In the genomic region with DNA sequence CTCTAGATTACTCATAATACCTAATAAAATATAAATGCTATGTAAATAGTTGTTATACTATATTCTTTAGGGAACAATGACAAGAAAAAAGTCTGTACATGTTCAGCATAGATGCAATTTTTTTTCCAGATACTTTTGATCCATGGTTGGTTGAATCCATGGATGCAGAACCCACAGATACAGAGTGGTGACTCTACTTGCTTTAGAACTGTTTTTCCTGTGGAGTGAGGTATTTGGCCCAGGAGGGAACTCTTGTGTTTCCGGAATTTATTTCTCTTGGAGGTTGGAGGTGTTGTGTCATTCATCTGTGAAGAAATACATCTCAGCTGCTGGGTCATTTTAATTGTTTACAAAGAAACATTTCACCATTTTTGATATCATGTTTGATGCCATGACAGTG, we compare ENCODE assay signal across 30 cellular contexts. TPM values are rescaled to one million over a fixed set of nuclear protein-coding genes. Genes with fewer than 3 reads are reported as not detected.
"Had no signal": no experiment of that assay in that cellular context is flagged by ENCODE, and none has a peak within 500 bp of the region (broad histone marks: within the 10 kb centered on the region; RNA-seq: fewer than 3 reads in every experiment).

No MANE protein-coding gene starts in this region.

- H3K4me3 Mint-ChIP-seq: mesothelial cell of epicardium; naive B cell; natural killer cell treated with Interleukin-12 subunit alpha and Interleukin-12 subunit beta and Interleukin-15 and Interleukin-18, amount 100 ng/mL, for 72 hours; neural crest cell had no signal

- H2AFZ ChIP-seq: parathyroid adenoma had no signal

- H3K27ac Mint-ChIP-seq: mesothelial cell of epicardium; natural killer cell treated with Interleukin-12 subunit alpha and Interleukin-12 subunit beta and Interleukin-15 and Interleukin-18, amount 100 ng/mL, for 72 hours; progenitor cell of endocrine pancreas had no signal

- H3K27ac ChIP-seq: dorsolateral prefrontal cortex, esophagus muscularis mucosa, heart right ventricle, parathyroid adenoma, right atrium auricular region, stomach, thyroid gland, vagina had no signal

- H3K4me2 ChIP-seq: smooth muscle cell had no signal

- H3K4me1 ChIP-seq: esophagus muscularis mucosa, parathyroid adenoma, vagina had no signal

- H3K4me3 ChIP-seq: dorsolateral prefrontal cortex, esophagus muscularis mucosa, heart right ventricle, lung, mucosa of descending colon, right atrium auricular region, smooth muscle cell, stomach, thyroid gland, vagina had no signal

- H3K79me2 ChIP-seq: parathyroid adenoma had no signal

- H3K27me3 Mint-ChIP-seq: naive B cell; natural killer cell treated with Interleukin-12 subunit alpha and Interleukin-12 subunit beta and Interleukin-15 and Interleukin-18, amount 100 ng/mL, for 72 hours; progenitor cell of endocrine pancreas had no signal

- DNase-seq: cortex of kidney; dorsolateral prefrontal cortex; effector CD4-positive, alpha-beta T cell; foreskin melanocyte; glutamatergic neuron; heart right ventricle; hippocampal formation; mesenchymal stem cell; mucosa of descending colon; naive B cell; stimulated activated CD4-positive, alpha-beta T cell treated with anti-CD3 and anti-CD28 coated beads, Interleukin-12 subunit alpha, Interleukin-12 subunit beta, amount 100 ng/mL, for 4 hours; stimulated activated CD4-positive, alpha-beta T cell treated with anti-CD3 and anti-CD28 coated beads, Interleukin-1b, Interleukin-23, amount 100 ng/mL, for 48 hours; stimulated activated CD4-positive, alpha-beta T cell treated with anti-CD3 and anti-CD28 coated beads, Interleukin-4, amount 100 ng/mL, for 1 hour; stimulated activated CD8-positive, alpha-beta memory T cell treated with anti-CD3 and anti-CD28 coated beads, Interleukin-4, amount 100 ng/mL, for 48 hours; stimulated activated naive CD4-positive, alpha-beta T cell treated with Interleukin-2 at 50 U/mL for 16 hours; stomach; thyroid gland; trophoblast cell had no signal

- H3K9me3 Mint-ChIP-seq: mesothelial cell of epicardium; natural killer cell treated with Interleukin-12 subunit alpha and Interleukin-12 subunit beta and Interleukin-15 and Interleukin-18, amount 100 ng/mL, for 72 hours had no signal

- H3K36me3 ChIP-seq: right atrium auricular region had no signal

- ATAC-seq: heart right ventricle; left lobe of liver; mucosa of descending colon; natural killer cell treated with Interleukin-12 subunit alpha and Interleukin-12 subunit beta and Interleukin-15 and Interleukin-18, amount 100 ng/mL, for 72 hours; sciatic nerve had no signal

- H3K27me3 ChIP-seq: dorsolateral prefrontal cortex, esophagus muscularis mucosa, heart right ventricle, right atrium auricular region, stomach, thyroid gland, vagina had no signal

- H3K9ac ChIP-seq: parathyroid adenoma had no signal

- H3K9me3 ChIP-seq: esophagus muscularis mucosa, mucosa of descending colon, right atrium auricular region, stomach, thyroid gland, vagina had no signal

RNA-seq across cellular contexts. Expression of a gene that starts 28.7 kb away (rescaled TPM):
- total RNA-seq: natural killer cell treated with Interleukin-12 subunit alpha and Interleukin-12 subunit beta and Interleukin-15 and Interleukin-18, amount 100 ng/mL, for 72 hours had no signal
